31 cellular contexts compared by ENCODE assay signal in genomic region chr10:109741712-109742111, GRCh38.
"Had no signal": no experiment of that assay in that cellular context is flagged by ENCODE, and none has a peak within 500 bp of the region (broad histone marks: within the 10 kb centered on the region; RNA-seq: fewer than 3 reads in every experiment).

No MANE protein-coding gene starts in this region.

- H3K36me3 Mint-ChIP-seq: activated naive CD4-positive, alpha-beta T cell treated with anti-CD3 and anti-CD28 coated beads, Interleukin-2, amount 50 U/mL, for 24 hours; naive B cell; stimulated activated naive B cell treated with anti-CD40 and anti-IgM and Interleukin-4, amounts not matched to agents 10 μg/mL and 1 μg/mL and 100 μg/mL, for 72 hours had no signal

- H2AFZ ChIP-seq: hepatocyte had no signal

- H3K9me3 ChIP-seq: gastroesophageal sphincter, ovary, psoas muscle, sigmoid colon, stomach, tibial artery had no signal

- H3K4me1 ChIP-seq: psoas muscle, stomach, tibial artery had no signal

- H3K79me2 ChIP-seq: hepatocyte had no signal

- H3K4me3 Mint-ChIP-seq: activated CD4-positive, alpha-beta memory T cell treated with anti-CD3 and anti-CD28 coated beads, Interleukin-2, amount 10 ng/mL, durations not matched to agents 7 days and 5 days; activated CD4-positive, alpha-beta T cell treated with anti-CD3 and anti-CD28 coated beads, Interleukin-2, amount 10 ng/mL, durations not matched to agents 24 days and 14 days; activated naive CD4-positive, alpha-beta T cell treated with anti-CD3 and anti-CD28 coated beads, Interleukin-2, amount 50 U/mL, for 24 hours; activated naive CD8-positive, alpha-beta T cell treated with anti-CD3 and anti-CD28 coated beads, Interleukin-2, amount 50 U/mL, for 24 hours; central memory CD8-positive, alpha-beta T cell; naive B cell; nephron progenitor cell; stimulated activated naive B cell treated with anti-CD40 and anti-IgM and Interleukin-4, amounts not matched to agents 10 μg/mL and 1 μg/mL and 100 μg/mL, for 72 hours; T-helper 17 cell had no signal

- H3K27ac Mint-ChIP-seq: activated CD4-positive, alpha-beta memory T cell treated with anti-CD3 and anti-CD28 coated beads, Interleukin-2, amount 10 ng/mL, durations not matched to agents 7 days and 5 days; activated CD4-positive, alpha-beta T cell treated with anti-CD3 and anti-CD28 coated beads, Interleukin-2, amount 10 ng/mL, durations not matched to agents 24 days and 14 days; activated naive CD4-positive, alpha-beta T cell treated with anti-CD3 and anti-CD28 coated beads, Interleukin-2, amount 50 U/mL, for 24 hours; activated naive CD8-positive, alpha-beta T cell treated with anti-CD3 and anti-CD28 coated beads, Interleukin-2, amount 50 U/mL, for 24 hours; activated T-helper 2 cell treated with anti-CD3 and anti-CD28 coated beads, Interferon-gamma antibody, Interleukin-2, Interleukin-4, amounts not matched to agents 10 μg/mL and 5 μg/mL and 100 μg/mL, durations not matched to agents 14 hours and 24 hours and 36 hours; naive B cell; nephron progenitor cell; stimulated activated naive B cell treated with anti-CD40 and anti-IgM and Interleukin-4, amounts not matched to agents 10 μg/mL and 1 μg/mL and 100 μg/mL, for 72 hours; T-helper 17 cell had no signal

- H3K4me2 ChIP-seq: hepatocyte, smooth muscle cell had no signal

- H3K27ac ChIP-seq: gastroesophageal sphincter, ovary, psoas muscle, sigmoid colon, stomach, tibial artery, WERI-Rb-1 had no signal

- H3K36me3 ChIP-seq: gastroesophageal sphincter, ovary, sigmoid colon, stomach, tibial artery, WERI-Rb-1 had no signal

- H3K27me3 ChIP-seq: gastroesophageal sphincter, hepatocyte, ovary, sigmoid colon, stomach, tibial artery had no signal

- H3K4me1 Mint-ChIP-seq: activated CD4-positive, alpha-beta memory T cell treated with anti-CD3 and anti-CD28 coated beads, Interleukin-2, amount 10 ng/mL, durations not matched to agents 7 days and 5 days; activated CD4-positive, alpha-beta T cell treated with anti-CD3 and anti-CD28 coated beads, Interleukin-2, amount 10 ng/mL, durations not matched to agents 24 days and 14 days; activated naive CD4-positive, alpha-beta T cell treated with anti-CD3 and anti-CD28 coated beads, Interleukin-2, amount 50 U/mL, for 24 hours; activated naive CD8-positive, alpha-beta T cell treated with anti-CD3 and anti-CD28 coated beads, Interleukin-2, amount 50 U/mL, for 24 hours; central memory CD8-positive, alpha-beta T cell; naive B cell; stimulated activated naive B cell treated with anti-CD40 and anti-IgM and Interleukin-4, amounts not matched to agents 10 μg/mL and 1 μg/mL and 100 μg/mL, for 72 hours; T-helper 17 cell had no signal

- DNase-seq: activated CD4-positive, alpha-beta memory T cell treated with anti-CD3 and anti-CD28 coated beads, Interleukin-2, amount 10 ng/mL, durations not matched to agents 7 days and 5 days; activated CD4-positive, alpha-beta T cell treated with anti-CD3 and anti-CD28 coated beads, Interleukin-2, amount 10 ng/mL, durations not matched to agents 24 days and 14 days; activated CD4-positive, CD25-positive, alpha-beta regulatory T cell treated with anti-CD3 and anti-CD28 coated beads, Interleukin-2, amount 50 U/mL, for 72 hours; activated naive CD8-positive, alpha-beta T cell treated with anti-CD3 and anti-CD28 coated beads, Interleukin-2, amount 50 U/mL, for 24 hours; activated T-cell treated with anti-CD3 and anti-CD28 coated beads, Interleukin-2, amount 50 U/mL, for 48 hours; anterior cingulate cortex; dermis blood vessel endothelial cell; effector CD4-positive, alpha-beta T cell; erythroblast; left colon; mammary epithelial cell; naive B cell; nephron progenitor cell; ovary; psoas muscle; sigmoid colon; stimulated activated CD4-positive, alpha-beta T cell treated with anti-CD3 and anti-CD28 coated beads, Interleukin-1b, Interleukin-23, amount 100 ng/mL, for 48 hours; stimulated activated CD4-positive, alpha-beta T cell treated with anti-CD3 and anti-CD28 coated beads, Interleukin-4, amount 100 ng/mL, for 4 hours; stimulated activated CD8-positive, alpha-beta memory T cell treated with anti-CD3 and anti-CD28 coated beads, Interleukin-4, amount 100 ng/mL, for 48 hours; stimulated activated naive B cell treated with anti-CD40 and anti-IgM and Interleukin-4, amounts not matched to agents 10 μg/mL and 1 μg/mL and 100 μg/mL, for 72 hours; stomach; T-helper 17 cell; T1000; tibial artery; WERI-Rb-1 had no signal

- H3K4me3 ChIP-seq: gastroesophageal sphincter, hepatocyte, ovary, psoas muscle, sigmoid colon, smooth muscle cell, stomach, tibial artery had no signal

- H3K9me3 Mint-ChIP-seq: activated CD4-positive, alpha-beta memory T cell treated with anti-CD3 and anti-CD28 coated beads, Interleukin-2, amount 10 ng/mL, durations not matched to agents 7 days and 5 days; activated CD4-positive, alpha-beta T cell treated with anti-CD3 and anti-CD28 coated beads, Interleukin-2, amount 10 ng/mL, durations not matched to agents 24 days and 14 days; activated naive CD4-positive, alpha-beta T cell treated with anti-CD3 and anti-CD28 coated beads, Interleukin-2, amount 50 U/mL, for 24 hours; activated naive CD8-positive, alpha-beta T cell treated with anti-CD3 and anti-CD28 coated beads, Interleukin-2, amount 50 U/mL, for 24 hours; activated T-helper 2 cell treated with anti-CD3 and anti-CD28 coated beads, Interferon-gamma antibody, Interleukin-2, Interleukin-4, amounts not matched to agents 10 μg/mL and 5 μg/mL and 100 μg/mL, durations not matched to agents 14 hours and 24 hours and 36 hours; central memory CD8-positive, alpha-beta T cell; nephron progenitor cell; stimulated activated naive B cell treated with anti-CD40 and anti-IgM and Interleukin-4, amounts not matched to agents 10 μg/mL and 1 μg/mL and 100 μg/mL, for 72 hours had no signal
